8 cellular contexts compared by ENCODE assay signal in the genomic region with DNA sequence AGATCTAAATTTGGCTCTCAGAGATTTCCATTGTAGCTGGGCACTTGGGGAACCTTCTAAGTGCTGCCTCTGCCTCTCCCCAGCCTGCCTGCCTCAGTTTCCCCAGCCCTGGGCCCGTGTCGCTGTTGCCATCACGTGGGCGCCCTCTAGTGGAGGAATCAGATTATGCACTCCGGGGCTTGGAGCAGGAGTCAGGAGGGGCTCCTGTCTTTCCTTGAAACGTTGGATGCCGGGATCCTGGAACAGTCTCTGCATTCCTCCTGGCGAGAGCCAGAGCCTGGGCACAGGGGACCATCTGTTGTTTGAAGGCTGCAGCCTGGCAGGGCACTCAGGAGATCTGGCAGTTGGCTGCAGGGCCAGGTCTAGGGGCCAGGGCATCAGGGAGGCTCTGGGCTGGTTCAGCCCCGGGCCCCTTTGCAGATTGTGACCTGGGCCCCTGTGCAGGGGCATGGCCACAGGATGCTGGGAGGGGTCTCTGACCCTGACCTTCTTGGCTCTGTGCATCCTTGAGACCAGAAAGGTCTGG.
DNase-seq lines count a peak whose midpoint lies in the region; TF ChIP-seq lines count a peak whose summit lies in the region.

No MANE protein-coding gene starts in this region.

- DNase-seq in NCI-H1417 (lab: John Stamatoyannopoulos, UW) (peak; percentile 20 to 61 (median 30)), NCI-H1417 treated with DMSO at 0.1 percent for 48 hours (lab: John Stamatoyannopoulos, UW) (no peak), NCI-H460 (ENCODE audit: extremely low read depth, low read depth) (peak; percentile 32), fibroblast of peridontal ligament (ENCODE audit: extremely low read depth) (peak; percentile 58), nucleus accumbens (lab: John Stamatoyannopoulos, UW) (peak in 42 of 56 donors; percentile 8 to 84 (median 30)), tibial nerve (ENCODE audit: low spot score in 2 of 2) (peak; percentile 62 to 88), occipital lobe (lab: John Stamatoyannopoulos, UW) (no peak)
- DNase-seq in activated T-cell treated with anti-CD3 and anti-CD28 coated beads, Interleukin-2, amount 50 U/mL, for 24 hours, result peak; percentile 77

- H3K4me1 ChIP-seq in tibial nerve, result peaks cover 0 to 38% (median 27%) of the 10 kb centered on the region in 4 donors

- H3K9me3 Mint-ChIP-seq in activated T-cell treated with anti-CD3 and anti-CD28 coated beads, Interleukin-2, amount 50 U/mL, for 24 hours, result no peaks in the 10 kb centered on the region

- peaks cover 8% of the 10 kb centered on the region for H3K27me3 Mint-ChIP-seq in activated T-cell treated with anti-CD3 and anti-CD28 coated beads, Interleukin-2, amount 50 U/mL, for 24 hours

- 7 to 10% methylated on average over 6 to 9 of the region's 9 CpGs for WGBS in tibial nerve, 2 donors

- H3K36me3 Mint-ChIP-seq in activated T-cell treated with anti-CD3 and anti-CD28 coated beads, Interleukin-2, amount 50 U/mL, for 24 hours (ENCODE audit: low read depth), result peaks cover 3% of the 10 kb centered on the region

- no peaks in the 10 kb centered on the region for H3K27me3 ChIP-seq in tibial nerve

- H3K4me3 ChIP-seq in tibial nerve, result no peak overlapping the region

- peaks cover 0 to 31% (median 0%) of the 10 kb centered on the region in 3 donors for H3K36me3 ChIP-seq in tibial nerve

- TF ChIP-seq EP300 in tibial nerve (IDR thresholded peaks at IDR 0.05), result peak in 1 of 2 donors; percentile 7

- no peaks in the 10 kb centered on the region for H3K9me3 ChIP-seq in tibial nerve

- H3K27ac ChIP-seq in tibial nerve, result no peak overlapping the region

- H3K4me3 Mint-ChIP-seq in activated T-cell treated with anti-CD3 and anti-CD28 coated beads, Interleukin-2, amount 50 U/mL, for 24 hours, result no peak overlapping the region

- TF ChIP-seq POLR2A in tibial nerve (IDR thresholded peaks at IDR 0.05), result no peak

- peaks cover 12% of the 10 kb centered on the region for H3K4me1 Mint-ChIP-seq in activated T-cell treated with anti-CD3 and anti-CD28 coated beads, Interleukin-2, amount 50 U/mL, for 24 hours (ENCODE audit: low read depth)

- peak; percentile 86 to 96 (median 91) for TF ChIP-seq CTCF in tibial nerve (IDR thresholded peaks at IDR 0.05)

- H3K27ac Mint-ChIP-seq in activated T-cell treated with anti-CD3 and anti-CD28 coated beads, Interleukin-2, amount 50 U/mL, for 24 hours, result no peak overlapping the region

Comparison
In these comparisons a context has a peak if more than half of its experiments do, and no peak if none do; other contexts are left out.
1. DNase-seq: peak in NCI-H1417 (3 of 3), NCI-H460 (single experiment), activated T-cell treated with anti-CD3 and anti-CD28 coated beads, Interleukin-2, amount 50 U/mL, for 24 hours (single experiment), fibroblast of peridontal ligament (single experiment), nucleus accumbens (42 of 56) and tibial nerve (2 of 2); none in NCI-H1417 treated with DMSO at 0.1 percent for 48 hours (single experiment) and occipital lobe (single experiment).